ENCODE assay signal across 1 cellular context in the genomic region with DNA sequence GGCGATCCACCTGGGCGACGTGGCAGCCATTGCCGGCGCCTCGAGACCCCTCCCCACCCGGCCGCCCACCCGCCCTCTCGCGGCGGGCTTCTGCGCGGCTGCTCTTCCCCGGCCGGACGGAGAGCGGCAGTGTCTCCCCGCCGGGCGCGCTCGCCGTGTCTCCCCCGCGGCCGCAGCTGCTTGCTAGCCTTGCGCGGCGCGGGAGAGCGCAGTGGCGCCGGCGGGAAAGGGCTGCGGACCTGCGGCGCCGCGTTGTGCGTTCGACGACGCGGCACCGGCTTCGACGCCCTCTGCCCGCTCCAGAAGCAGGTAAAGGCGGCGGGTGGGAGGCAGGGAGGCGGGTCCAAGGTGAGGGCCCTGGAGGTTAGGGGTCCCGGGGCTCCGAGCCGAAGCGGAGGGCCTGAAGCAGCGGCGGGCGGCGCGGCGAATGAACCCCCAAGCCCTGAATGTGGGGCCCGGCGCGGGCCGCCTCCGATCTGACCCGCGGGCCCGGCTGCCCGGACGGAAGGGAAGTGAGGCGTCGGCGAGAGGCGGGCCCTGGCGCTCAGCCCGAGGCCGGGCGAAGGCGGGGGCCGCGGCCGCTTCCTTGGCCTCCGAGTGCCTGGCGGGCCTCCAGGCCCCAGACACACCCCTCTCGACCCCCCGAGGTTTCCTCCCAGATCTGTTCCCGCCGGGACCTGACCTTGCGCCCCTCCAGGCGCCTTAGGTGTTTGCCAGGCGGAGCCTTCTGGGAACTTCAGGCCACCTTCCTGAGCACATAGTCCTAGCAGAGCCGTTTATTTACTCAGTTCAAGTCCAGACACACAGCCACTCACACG.
TF ChIP-seq lines count a peak whose summit lies in the region.

Gene N4BP2 (plus strand): TSS at position 129 of the 818 bp plus-strand sequence. CDS start 40,491 bp downstream, outside the sequence.

TF ChIP-seq in K562, 482 proteins besides CTCF, POLR2A, EP300 and RAD21 (continued from another document and continues in another):
- TF ChIP-seq, protein P1, sequence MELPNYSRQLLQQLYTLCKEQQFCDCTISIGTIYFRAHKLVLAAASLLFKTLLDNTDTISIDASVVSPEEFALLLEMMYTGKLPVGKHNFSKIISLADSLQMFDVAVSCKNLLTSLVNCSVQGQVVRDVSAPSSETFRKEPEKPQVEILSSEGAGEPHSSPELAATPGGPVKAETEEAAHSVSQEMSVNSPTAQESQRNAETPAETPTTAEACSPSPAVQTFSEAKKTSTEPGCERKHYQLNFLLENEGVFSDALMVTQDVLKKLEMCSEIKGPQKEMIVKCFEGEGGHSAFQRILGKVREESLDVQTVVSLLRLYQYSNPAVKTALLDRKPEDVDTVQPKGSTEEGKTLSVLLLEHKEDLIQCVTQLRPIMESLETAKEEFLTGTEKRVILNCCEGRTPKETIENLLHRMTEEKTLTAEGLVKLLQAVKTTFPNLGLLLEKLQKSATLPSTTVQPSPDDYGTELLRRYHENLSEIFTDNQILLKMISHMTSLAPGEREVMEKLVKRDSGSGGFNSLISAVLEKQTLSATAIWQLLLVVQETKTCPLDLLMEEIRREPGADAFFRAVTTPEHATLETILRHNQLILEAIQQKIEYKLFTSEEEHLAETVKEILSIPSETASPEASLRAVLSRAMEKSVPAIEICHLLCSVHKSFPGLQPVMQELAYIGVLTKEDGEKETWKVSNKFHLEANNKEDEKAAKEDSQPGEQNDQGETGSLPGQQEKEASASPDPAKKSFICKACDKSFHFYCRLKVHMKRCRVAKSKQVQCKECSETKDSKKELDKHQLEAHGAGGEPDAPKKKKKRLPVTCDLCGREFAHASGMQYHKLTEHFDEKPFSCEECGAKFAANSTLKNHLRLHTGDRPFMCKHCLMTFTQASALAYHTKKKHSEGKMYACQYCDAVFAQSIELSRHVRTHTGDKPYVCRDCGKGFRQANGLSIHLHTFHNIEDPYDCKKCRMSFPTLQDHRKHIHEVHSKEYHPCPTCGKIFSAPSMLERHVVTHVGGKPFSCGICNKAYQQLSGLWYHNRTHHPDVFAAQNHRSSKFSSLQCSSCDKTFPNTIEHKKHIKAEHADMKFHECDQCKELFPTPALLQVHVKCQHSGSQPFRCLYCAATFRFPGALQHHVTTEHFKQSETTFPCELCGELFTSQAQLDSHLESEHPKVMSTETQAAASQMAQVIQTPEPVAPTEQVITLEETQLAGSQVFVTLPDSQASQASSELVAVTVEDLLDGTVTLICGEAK (IDR thresholded peaks at IDR 0.05): 0 out of 2 replicates have a peak, but pooled peaks have one; percentile 9
- TF ChIP-seq, protein P1 (CRISPR knock-in tag; IDR thresholded peaks at IDR 0.05): no peak
- TF ChIP-seq MEF2A (IDR thresholded peaks at IDR 0.05; ENCODE audit: control insufficient read depth, low read depth, low read length) (no peak), SMARCC2 (IDR thresholded peaks at IDR 0.05; ENCODE audit: low read depth) (no peak), HMGXB4 (CRISPR knock-in tag; IDR thresholded peaks at IDR 0.05) (peak; percentile 97), ESRRB (CRISPR knock-in tag; IDR thresholded peaks at IDR 0.05; ENCODE audit: borderline replicate concordance) (no peak), POLR3A (IDR thresholded peaks at IDR 0.05; ENCODE audit: borderline replicate concordance, extremely low read depth, insufficient read depth, insufficient read length) (no peak), PCBP2 (IDR thresholded peaks at IDR 0.05; ENCODE audit: low read depth, low read length, poor library complexity, severe bottlenecking) (peak; percentile 82), MTA2 (IDR thresholded peaks at IDR 0.05; ENCODE audit: low read depth) (no peak), ZNF644 (tag; IDR thresholded peaks at IDR 0.05; ENCODE audit: low read depth) (peak; percentile 74), HMGN3 (IDR thresholded peaks at IDR 0.05; ENCODE audit: borderline replicate concordance, extremely low read depth, insufficient read length, low read depth, low read length) (peak; percentile 86), RFX5 (IDR thresholded peaks at IDR 0.05; ENCODE audit: low read depth, low read length) (no peak), CREB1 (IDR thresholded peaks at IDR 0.05) (peak; percentile 41), CREB1 (CRISPR knock-in tag; IDR thresholded peaks at IDR 0.05) (peak; percentile 75), PHF21A (IDR thresholded peaks at IDR 0.05; ENCODE audit: borderline replicate concordance, low read depth) (no peak), DNMT1 (IDR thresholded peaks at IDR 0.05) (no peak), NCOA4 (IDR thresholded peaks at IDR 0.05; ENCODE audit: partially characterized antibody) (no peak), EP400 (IDR thresholded peaks at IDR 0.05) (peak; percentile 50), ATF1 (CRISPR knock-in tag; IDR thresholded peaks at IDR 0.05) (no peak), ATF1 (tag; IDR thresholded peaks at IDR 0.05) (peak; percentile 78), E2F5 (CRISPR knock-in tag; IDR thresholded peaks at IDR 0.05) (peak; percentile 86; the same call in 1 of the 2 replicates), NBN (IDR thresholded peaks at IDR 0.05; ENCODE audit: low read depth) (0 out of 2 replicates have a peak, but pooled peaks have one; percentile 21), COPS2 (conservative IDR thresholded peaks at IDR 0.05) (no peak), MAFG (tag; conservative IDR thresholded peaks at IDR 0.05) (no peak)
- TF ChIP-seq, protein P2, sequence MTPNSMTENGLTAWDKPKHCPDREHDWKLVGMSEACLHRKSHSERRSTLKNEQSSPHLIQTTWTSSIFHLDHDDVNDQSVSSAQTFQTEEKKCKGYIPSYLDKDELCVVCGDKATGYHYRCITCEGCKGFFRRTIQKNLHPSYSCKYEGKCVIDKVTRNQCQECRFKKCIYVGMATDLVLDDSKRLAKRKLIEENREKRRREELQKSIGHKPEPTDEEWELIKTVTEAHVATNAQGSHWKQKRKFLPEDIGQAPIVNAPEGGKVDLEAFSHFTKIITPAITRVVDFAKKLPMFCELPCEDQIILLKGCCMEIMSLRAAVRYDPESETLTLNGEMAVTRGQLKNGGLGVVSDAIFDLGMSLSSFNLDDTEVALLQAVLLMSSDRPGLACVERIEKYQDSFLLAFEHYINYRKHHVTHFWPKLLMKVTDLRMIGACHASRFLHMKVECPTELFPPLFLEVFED (CRISPR knock-in tag; conservative IDR thresholded peaks at IDR 0.05): no peak
- TF ChIP-seq, protein P3, sequence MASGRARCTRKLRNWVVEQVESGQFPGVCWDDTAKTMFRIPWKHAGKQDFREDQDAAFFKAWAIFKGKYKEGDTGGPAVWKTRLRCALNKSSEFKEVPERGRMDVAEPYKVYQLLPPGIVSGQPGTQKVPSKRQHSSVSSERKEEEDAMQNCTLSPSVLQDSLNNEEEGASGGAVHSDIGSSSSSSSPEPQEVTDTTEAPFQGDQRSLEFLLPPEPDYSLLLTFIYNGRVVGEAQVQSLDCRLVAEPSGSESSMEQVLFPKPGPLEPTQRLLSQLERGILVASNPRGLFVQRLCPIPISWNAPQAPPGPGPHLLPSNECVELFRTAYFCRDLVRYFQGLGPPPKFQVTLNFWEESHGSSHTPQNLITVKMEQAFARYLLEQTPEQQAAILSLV (tag; IDR thresholded peaks at IDR 0.05): no peak
- TF ChIP-seq, protein P4, sequence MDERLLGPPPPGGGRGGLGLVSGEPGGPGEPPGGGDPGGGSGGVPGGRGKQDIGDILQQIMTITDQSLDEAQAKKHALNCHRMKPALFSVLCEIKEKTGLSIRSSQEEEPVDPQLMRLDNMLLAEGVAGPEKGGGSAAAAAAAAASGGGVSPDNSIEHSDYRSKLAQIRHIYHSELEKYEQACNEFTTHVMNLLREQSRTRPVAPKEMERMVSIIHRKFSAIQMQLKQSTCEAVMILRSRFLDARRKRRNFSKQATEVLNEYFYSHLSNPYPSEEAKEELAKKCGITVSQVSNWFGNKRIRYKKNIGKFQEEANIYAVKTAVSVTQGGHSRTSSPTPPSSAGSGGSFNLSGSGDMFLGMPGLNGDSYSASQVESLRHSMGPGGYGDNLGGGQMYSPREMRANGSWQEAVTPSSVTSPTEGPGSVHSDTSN (CRISPR knock-in tag; IDR thresholded peaks at IDR 0.05; ENCODE audit: low read depth): no peak
- TF ChIP-seq, protein P4 (tag; conservative IDR thresholded peaks at IDR 0.05; ENCODE audit: low read depth): no peak
- TF ChIP-seq, protein P5, sequence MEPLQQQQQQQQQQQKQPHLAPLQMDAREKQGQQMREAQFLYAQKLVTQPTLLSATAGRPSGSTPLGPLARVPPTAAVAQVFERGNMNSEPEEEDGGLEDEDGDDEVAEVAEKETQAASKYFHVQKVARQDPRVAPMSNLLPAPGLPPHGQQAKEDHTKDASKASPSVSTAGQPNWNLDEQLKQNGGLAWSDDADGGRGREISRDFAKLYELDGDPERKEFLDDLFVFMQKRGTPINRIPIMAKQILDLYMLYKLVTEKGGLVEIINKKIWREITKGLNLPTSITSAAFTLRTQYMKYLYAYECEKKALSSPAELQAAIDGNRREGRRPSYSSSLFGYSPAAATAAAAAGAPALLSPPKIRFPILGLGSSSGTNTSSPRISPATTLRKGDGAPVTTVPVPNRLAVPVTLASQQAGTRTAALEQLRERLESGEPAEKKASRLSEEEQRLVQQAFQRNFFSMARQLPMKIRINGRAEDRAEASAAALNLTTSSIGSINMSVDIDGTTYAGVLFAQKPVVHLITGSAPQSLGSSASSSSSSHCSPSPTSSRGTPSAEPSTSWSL (CRISPR knock-in tag; IDR thresholded peaks at IDR 0.05; ENCODE audit: borderline replicate concordance): no peak
